In the genomic region with DNA sequence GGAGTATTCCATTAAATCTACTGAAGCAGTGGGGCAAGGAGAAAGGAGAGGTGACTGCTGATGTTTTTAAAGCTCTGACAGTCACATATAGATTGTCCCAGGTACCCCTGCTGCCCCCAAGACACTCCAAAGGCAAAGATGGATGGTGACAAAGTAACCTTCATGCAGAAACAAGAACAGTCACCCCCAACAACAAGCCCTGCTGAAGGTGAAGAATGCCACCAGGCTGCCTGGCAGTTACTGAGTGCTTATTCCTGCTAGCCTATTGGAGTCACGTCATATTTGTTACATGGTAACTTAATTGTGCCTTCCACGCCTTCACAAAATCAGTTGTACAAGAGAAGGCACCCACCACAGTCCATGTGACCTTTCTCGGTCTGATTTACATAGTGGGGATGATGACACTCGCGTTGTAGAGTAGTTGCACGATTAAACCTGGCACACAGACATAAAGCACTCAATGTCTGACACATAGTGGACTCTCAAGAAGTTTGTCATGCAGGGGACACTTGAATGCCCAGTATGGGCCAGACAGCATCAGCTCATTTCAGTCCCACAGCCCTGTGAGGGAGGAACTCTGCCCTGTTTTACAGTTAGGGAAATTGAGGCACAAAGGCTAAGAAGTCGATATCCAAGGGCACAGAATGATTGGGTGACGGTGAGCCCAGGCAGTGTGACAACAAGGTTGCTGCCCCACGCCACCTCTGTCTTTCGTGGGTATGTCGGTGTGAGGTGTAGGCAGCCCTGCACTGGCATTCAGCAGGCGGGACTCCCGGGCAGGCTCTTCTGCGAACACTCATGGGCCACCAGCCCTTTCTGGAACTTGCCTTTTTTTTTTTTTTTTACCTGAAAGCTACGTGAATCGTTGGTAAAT, we compare ENCODE assay signal across 8 cellular contexts.
DNase-seq lines count a peak whose midpoint lies in the region; ATAC-seq and TF ChIP-seq lines count a peak whose summit lies in the region.

No MANE protein-coding gene starts in this region.

- intact Hi-C loops in ovary (cut with DNase I): loop anchor here (2.0 to 10.0 kb wide), 4 partner anchors 129 to 399 kb away; a partner anchor contains a TSS

- H3K9me3 Mint-ChIP-seq in activated naive CD4-positive, alpha-beta T cell treated with anti-CD3 and anti-CD28 coated beads, Interleukin-2, amount 50 U/mL, for 72 hours: no peaks in the 10 kb centered on the region

- H3K9me3 ChIP-seq in gastroesophageal sphincter (no peaks in the 10 kb centered on the region), ovary (no peaks in the 10 kb centered on the region)

- TF ChIP-seq EP300 in gastroesophageal sphincter (IDR thresholded peaks at IDR 0.05) (no peak), ovary (IDR thresholded peaks at IDR 0.05) (no peak)

- peaks cover 0 to 7% of the 10 kb centered on the region in 2 donors for H3K36me3 Mint-ChIP-seq in activated naive CD4-positive, alpha-beta T cell treated with anti-CD3 and anti-CD28 coated beads, Interleukin-2, amount 50 U/mL, for 72 hours

- peaks cover 0 to 8% of the 10 kb centered on the region in 2 donors for H3K36me3 ChIP-seq in gastroesophageal sphincter
- no peaks in the 10 kb centered on the region for H3K36me3 ChIP-seq in ovary

- peaks cover 0 to 24% (median 6%) of the 10 kb centered on the region in 3 donors for H3K4me1 ChIP-seq in gastroesophageal sphincter
- H3K4me1 ChIP-seq in ovary (ENCODE audit: insufficient read depth): no peaks in the 10 kb centered on the region

- H3K27me3 ChIP-seq in gastroesophageal sphincter: no peaks in the 10 kb centered on the region
- no peaks in the 10 kb centered on the region for H3K27me3 ChIP-seq in ovary

- 67 to 70% methylated on average over 12 to 15 of the region's 16 CpGs for WGBS in gastroesophageal sphincter (ENCODE audit: low coverage in 1 of 2), 2 donors
- WGBS in ovary, 3 donors: 77 to 78% (median 77%) methylated on average over 16 of the region's 16 CpGs

- H3K27ac Mint-ChIP-seq in activated naive CD4-positive, alpha-beta T cell treated with anti-CD3 and anti-CD28 coated beads, Interleukin-2, amount 50 U/mL, for 72 hours: peak overlapping the region; percentile 30 to 95

- no peak overlapping the region for H3K4me3 ChIP-seq in gastroesophageal sphincter
- no peak overlapping the region for H3K4me3 ChIP-seq in ovary

- TF ChIP-seq CTCF in gastroesophageal sphincter (IDR thresholded peaks at IDR 0.05): no peak
- TF ChIP-seq CTCF in ovary (IDR thresholded peaks at IDR 0.05): no peak

- TF ChIP-seq POLR2A in gastroesophageal sphincter (IDR thresholded peaks at IDR 0.05) (no peak), ovary (IDR thresholded peaks at IDR 0.05) (no peak)

- H3K27ac ChIP-seq in gastroesophageal sphincter (no peak overlapping the region), ovary (no peak overlapping the region)

- DNase-seq in activated naive CD4-positive, alpha-beta T cell treated with anti-CD3 and anti-CD28 coated beads, Interleukin-2, amount 50 U/mL, for 72 hours (ENCODE audit: low spot score in 2 of 2): peak in 1 of 2 donors; percentile 47
- peak; percentile 31 for DNase-seq in stimulated activated CD8-positive, alpha-beta memory T cell treated with anti-CD3 and anti-CD28 coated beads, Interleukin-4, amount 100 ng/mL, for 24 hours (ENCODE audit: low read depth)
- DNase-seq in medulla oblongata (ENCODE audit: extremely low spot score) (no peak), MV-4-11 (lab: John Stamatoyannopoulos, UW) (no peak), ovary (no peak)

- ATAC-seq in GM21381 (IDR thresholded peaks at IDR 0.05; ENCODE audit: unreplicated experiment) (peak; percentile 28), HG03432 (IDR thresholded peaks at IDR 0.05; ENCODE audit: unreplicated experiment) (peak; percentile 30), gastroesophageal sphincter (no peak)
- ATAC-seq in activated naive CD4-positive, alpha-beta T cell treated with anti-CD3 and anti-CD28 coated beads, Interleukin-2, amount 50 U/mL, for 72 hours: peak; percentile 79 to 86
